Comparison of ENCODE assay signal across 8 cellular contexts in genomic region chr19:48203227-48203793, GRCh38. TPM values are rescaled to one million over a fixed set of nuclear protein-coding genes. Genes with fewer than 3 reads are reported as not detected.
DNase-seq lines count a peak whose midpoint lies in the region; ATAC-seq and TF ChIP-seq lines count a peak whose summit lies in the region.

No MANE protein-coding gene starts in this region.

- H2AFZ ChIP-seq in OCI-LY7 (ENCODE audit: low read length), result peak overlapping the region; percentile 83; the same call in 1 of the 2 replicates

- TF ChIP-seq CTCF in OCI-LY7 (conservative IDR thresholded peaks at IDR 0.05; ENCODE audit: low read length) (no peak), fibroblast of villous mesenchyme (IDR thresholded peaks at IDR 0.05; ENCODE audit: insufficient read depth, low read depth, low read length) (no peak)

- CTCF ChIA-PET in OCI-LY7 (lab: Charles Lee; ENCODE audit: unreplicated experiment), result interaction anchor here (0.5 to 1.4 kb wide), 6 partner anchors 18 to 290 kb away, joined by 3 read pairs; no protein-coding TSS in a partner anchor

- DNase-seq in NCI-H748 (lab: John Stamatoyannopoulos, UW; ENCODE audit: unreplicated experiment) (peak; percentile 69), NCI-H748 treated with DMSO at 0.1 percent for 48 hours (lab: John Stamatoyannopoulos, UW) (no peak), OCI-LY7 (ENCODE audit: low spot score) (peak; percentile 28), fibroblast of villous mesenchyme (ENCODE audit: low read depth) (no peak), NCI-H1092 treated with DMSO at 0.1 percent for 48 hours (lab: John Stamatoyannopoulos, UW) (no peak)
- peak; percentile 26 for DNase-seq in stimulated activated naive CD8-positive, alpha-beta T cell treated with anti-CD3 and anti-CD28 coated beads, Interleukin-15, Interleukin-2, amounts not matched to agents 100 U/mL and 50 U/mL, for 24 hours
- no peak for DNase-seq in natural killer cell treated with Interleukin-12 subunit alpha and Interleukin-12 subunit beta and Interleukin-15 and Interleukin-18, amount 100 ng/mL, for 72 hours (ENCODE audit: low spot score)

- peak overlapping the region; percentile 84 for H3K4me2 ChIP-seq in OCI-LY7 (ENCODE audit: low read length)

- H3K9me3 ChIP-seq in OCI-LY7 (ENCODE audit: low read length), result no peaks in the 10 kb centered on the region

- H3K4me1 ChIP-seq in OCI-LY7 (ENCODE audit: insufficient read depth, low read length, poor library complexity, severe bottlenecking), result peaks cover 23% of the 10 kb centered on the region

- no peak overlapping the region for H3K27ac Mint-ChIP-seq in natural killer cell treated with Interleukin-12 subunit alpha and Interleukin-12 subunit beta and Interleukin-15 and Interleukin-18, amount 100 ng/mL, for 72 hours

- H3K36me3 Mint-ChIP-seq in natural killer cell treated with Interleukin-12 subunit alpha and Interleukin-12 subunit beta and Interleukin-15 and Interleukin-18, amount 100 ng/mL, for 72 hours, result no peaks in the 10 kb centered on the region

- H3K4me3 ChIP-seq in OCI-LY7 (ENCODE audit: low read depth, low read length, poor library complexity, severe bottlenecking), result peak overlapping the region; percentile 81
- H3K4me3 ChIP-seq in fibroblast of villous mesenchyme (ENCODE audit: low read depth, low read length), result peak overlapping the region; percentile 95

- intact Hi-C loops in OCI-LY7 (cut with micrococcal nuclease; ENCODE audit: unreplicated experiment), result loop anchor here (5.0 kb wide), 1 partner anchor 54 kb away; the partner anchor contains the start of gene CARD8

- BruUV-seq in OCI-LY7 (replicated peaks; lab: Mats Ljungman, UMichigan), result TSS peak; percentile 84

- POLR2A ChIA-PET in OCI-LY7 (lab: Charles Lee), result interaction anchor here (0.6 to 2.8 kb wide), 18 partner anchors 10 to 1956 kb away, joined by 3 to 24 read pairs (median 4); partner anchors contain the start of gene CARD8

- no peak for ATAC-seq in stimulated activated naive CD8-positive, alpha-beta T cell treated with anti-CD3 and anti-CD28 coated beads, Interleukin-15, Interleukin-2, amounts not matched to agents 100 U/mL and 50 U/mL, for 24 hours
- no peak for ATAC-seq in HG03432 (IDR thresholded peaks at IDR 0.05; ENCODE audit: unreplicated experiment)
- ATAC-seq in natural killer cell treated with Interleukin-12 subunit alpha and Interleukin-12 subunit beta and Interleukin-15 and Interleukin-18, amount 100 ng/mL, for 72 hours, result no peak

- peaks cover 19% of the 10 kb centered on the region for H3K36me3 ChIP-seq in OCI-LY7 (ENCODE audit: insufficient read depth, low read length)

- peaks cover 9 to 10% of the 10 kb centered on the region in 2 donors for H3K4me1 Mint-ChIP-seq in natural killer cell treated with Interleukin-12 subunit alpha and Interleukin-12 subunit beta and Interleukin-15 and Interleukin-18, amount 100 ng/mL, for 72 hours (ENCODE audit: low read depth in 2 of 2)

- H3K4me3 Mint-ChIP-seq in natural killer cell treated with Interleukin-12 subunit alpha and Interleukin-12 subunit beta and Interleukin-15 and Interleukin-18, amount 100 ng/mL, for 72 hours, result no peak overlapping the region

- H3K27me3 Mint-ChIP-seq in natural killer cell treated with Interleukin-12 subunit alpha and Interleukin-12 subunit beta and Interleukin-15 and Interleukin-18, amount 100 ng/mL, for 72 hours, result no peaks in the 10 kb centered on the region

- no peaks in the 10 kb centered on the region for H3K9me3 Mint-ChIP-seq in natural killer cell treated with Interleukin-12 subunit alpha and Interleukin-12 subunit beta and Interleukin-15 and Interleukin-18, amount 100 ng/mL, for 72 hours

- peak overlapping the region; percentile 60 for H3K27ac ChIP-seq in OCI-LY7 (ENCODE audit: low read depth, low read length, poor library complexity, severe bottlenecking)

- H3K9me2 ChIP-seq in OCI-LY7 (ENCODE audit: insufficient read depth, low read length), result no peaks in the 10 kb centered on the region

- no peaks in the 10 kb centered on the region for H4K20me1 ChIP-seq in OCI-LY7 (ENCODE audit: insufficient read depth, low read length)

- peaks cover 16% of the 10 kb centered on the region for H3K79me2 ChIP-seq in OCI-LY7 (ENCODE audit: insufficient read depth, low read depth, low read length)

RNA-seq across cellular contexts. Expression of gene ZSWIM9, which starts 32.8 kb away (rescaled TPM):
- total RNA-seq in OCI-LY7 (2014; rRNA removed; shearing (Covaris generic)), result 3.2 and 4.5 TPM in 2 replicates
- total RNA-seq in OCI-LY7 (2022), result 10.5 and 12.0 TPM in 2 replicates
- total RNA-seq in fibroblast of villous mesenchyme, result 2.2 and 2.9 TPM in 2 replicates
- total RNA-seq in natural killer cell treated with Interleukin-12 subunit alpha and Interleukin-12 subunit beta and Interleukin-15 and Interleukin-18, amount 100 ng/mL, for 72 hours, result 10 to 100 TPM in 1 of 2 donors, 1 to 10 TPM in 1; 6.2 to 16.8 TPM

RNA-seq across cellular contexts. Expression of gene LIG1, which starts 33.2 kb away (rescaled TPM):
- 279 and 291 TPM in 2 replicates for total RNA-seq in OCI-LY7 (2014; rRNA removed; shearing (Covaris generic))
- total RNA-seq in OCI-LY7 (2022), result 172 and 219 TPM in 2 replicates
- 10.4 and 21.3 TPM in 2 replicates for total RNA-seq in fibroblast of villous mesenchyme
- 100 to 1,000 TPM in 1 of 2 donors, 10 to 100 TPM in 1; 65.8 to 172 TPM for total RNA-seq in natural killer cell treated with Interleukin-12 subunit alpha and Interleukin-12 subunit beta and Interleukin-15 and Interleukin-18, amount 100 ng/mL, for 72 hours

RNA-seq across cellular contexts. Expression of gene CARD8, which starts 52.4 kb away (rescaled TPM):
- total RNA-seq in OCI-LY7 (2014; rRNA removed; shearing (Covaris generic)), result 51.0 and 52.5 TPM in 2 replicates
- total RNA-seq in OCI-LY7 (2022) (56.1 and 82.9 TPM in 2 replicates), fibroblast of villous mesenchyme (11.9 and 21.2 TPM in 2 replicates)
- 100 to 1,000 TPM; 172 to 176 TPM for total RNA-seq in natural killer cell treated with Interleukin-12 subunit alpha and Interleukin-12 subunit beta and Interleukin-15 and Interleukin-18, amount 100 ng/mL, for 72 hours

Comparison
In these comparisons a context has a peak if more than half of its experiments do, and no peak if none do; other contexts are left out.
1. DNase-seq: peak in NCI-H748 (single experiment), OCI-LY7 (single experiment) and stimulated activated naive CD8-positive, alpha-beta T cell treated with anti-CD3 and anti-CD28 coated beads, Interleukin-15, Interleukin-2, amounts not matched to agents 100 U/mL and 50 U/mL, for 24 hours (single experiment); none in NCI-H748 treated with DMSO at 0.1 percent for 48 hours (single experiment), fibroblast of villous mesenchyme (single experiment), natural killer cell treated with Interleukin-12 subunit alpha and Interleukin-12 subunit beta and Interleukin-15 and Interleukin-18, amount 100 ng/mL, for 72 hours (single experiment) and NCI-H1092 treated with DMSO at 0.1 percent for 48 hours (single experiment).